ENCODE assay signal across 9 cellular contexts in genomic region chr4:40722576-40723161, GRCh38. TPM values are rescaled to one million over a fixed set of nuclear protein-coding genes. Genes with fewer than 3 reads are reported as not detected.
DNase-seq lines count a peak whose midpoint lies in the region; ATAC-seq and TF ChIP-seq lines count a peak whose summit lies in the region.
"Had no signal": no experiment of that assay in that cellular context is flagged by ENCODE, and none has a peak within 500 bp of the region (broad histone marks: within the 10 kb centered on the region; RNA-seq: fewer than 3 reads in every experiment).

No MANE protein-coding gene starts in this region.

- CTCF ChIA-PET in activated CD8-positive, alpha-beta memory T cell treated with anti-CD3 and anti-CD28 coated beads, Interleukin-2, amount 10 ng/mL, durations not matched to agents 7 days and 5 days (lab: Charles Lee): interaction anchor here (1.4 to 1.7 kb wide), 2 partner anchors 50 to 406 kb away, joined by 3 to 5 read pairs; no protein-coding TSS in a partner anchor
- CTCF ChIA-PET in activated CD4-positive, alpha-beta T cell treated with anti-CD3 and anti-CD28 coated beads, Interleukin-2, amount 10 ng/mL, durations not matched to agents 7 days and 5 days (lab: Charles Lee): no interaction called here

- H3K9me3 Mint-ChIP-seq in activated CD8-positive, alpha-beta memory T cell treated with anti-CD3 and anti-CD28 coated beads, Interleukin-2, amount 10 ng/mL, durations not matched to agents 7 days and 5 days (ENCODE audit: low read depth): peaks cover 2% of the 10 kb centered on the region
- no peaks in the 10 kb centered on the region for H3K9me3 Mint-ChIP-seq in activated CD4-positive, alpha-beta T cell treated with anti-CD3 and anti-CD28 coated beads, Interleukin-2, amount 10 ng/mL, durations not matched to agents 7 days and 5 days

- no peaks in the 10 kb centered on the region for H3K27me3 ChIP-seq in neutrophil
- no peaks in the 10 kb centered on the region for H3K27me3 ChIP-seq in effector memory CD4-positive, alpha-beta T cell (replicated peaks; ENCODE audit: control insufficient read depth, insufficient read depth, low read length, poor library complexity, severe bottlenecking)
- H3K27me3 ChIP-seq: SJSA1 had no signal

- H3K36me3 ChIP-seq in neutrophil: no peaks in the 10 kb centered on the region
- no peaks in the 10 kb centered on the region for H3K36me3 ChIP-seq in effector memory CD4-positive, alpha-beta T cell (ENCODE audit: control insufficient read depth, insufficient read depth, low read length)
- H3K36me3 ChIP-seq: SJSA1 had no signal

- H3K4me3 Mint-ChIP-seq in activated CD8-positive, alpha-beta memory T cell treated with anti-CD3 and anti-CD28 coated beads, Interleukin-2, amount 10 ng/mL, durations not matched to agents 7 days and 5 days: no peak overlapping the region
- H3K4me3 Mint-ChIP-seq in activated CD4-positive, alpha-beta T cell treated with anti-CD3 and anti-CD28 coated beads, Interleukin-2, amount 10 ng/mL, durations not matched to agents 7 days and 5 days: no peak overlapping the region

- peaks cover 4% of the 10 kb centered on the region for H3K36me3 Mint-ChIP-seq in activated CD8-positive, alpha-beta memory T cell treated with anti-CD3 and anti-CD28 coated beads, Interleukin-2, amount 10 ng/mL, durations not matched to agents 7 days and 5 days
- peaks cover 2% of the 10 kb centered on the region for H3K36me3 Mint-ChIP-seq in activated CD4-positive, alpha-beta T cell treated with anti-CD3 and anti-CD28 coated beads, Interleukin-2, amount 10 ng/mL, durations not matched to agents 7 days and 5 days (ENCODE audit: low read depth)

- no peaks in the 10 kb centered on the region for H3K9me3 ChIP-seq in neutrophil
- H3K9me3 ChIP-seq in effector memory CD4-positive, alpha-beta T cell (ENCODE audit: control insufficient read depth, low read length): no peaks in the 10 kb centered on the region
- H3K9me3 ChIP-seq: SJSA1 had no signal

- H3K4me1 Mint-ChIP-seq in activated CD8-positive, alpha-beta memory T cell treated with anti-CD3 and anti-CD28 coated beads, Interleukin-2, amount 10 ng/mL, durations not matched to agents 7 days and 5 days: peaks cover 15% of the 10 kb centered on the region
- H3K4me1 Mint-ChIP-seq in activated CD4-positive, alpha-beta T cell treated with anti-CD3 and anti-CD28 coated beads, Interleukin-2, amount 10 ng/mL, durations not matched to agents 7 days and 5 days: peaks cover 13% of the 10 kb centered on the region

- H3K4me3 ChIP-seq in neutrophil (ENCODE audit: low read depth in 1 of 2, low read length in 1 of 2): no peak overlapping the region
- no peak overlapping the region for H3K4me3 ChIP-seq in effector memory CD4-positive, alpha-beta T cell (ENCODE audit: insufficient read depth, low read depth, low read length, poor library complexity, severe bottlenecking)
- H3K4me3 ChIP-seq: SJSA1 had no signal

- ATAC-seq in activated CD8-positive, alpha-beta memory T cell treated with anti-CD3 and anti-CD28 coated beads, Interleukin-2, amount 10 ng/mL, durations not matched to agents 7 days and 5 days: peak; percentile 64
- peak; percentile 73 for ATAC-seq in HG03135 (IDR thresholded peaks at IDR 0.05; ENCODE audit: unreplicated experiment)

- peak overlapping the region; percentile 64 for H3K27ac ChIP-seq in neutrophil
- H3K27ac ChIP-seq in effector memory CD4-positive, alpha-beta T cell (ENCODE audit: insufficient read depth, low read length, poor library complexity, severe bottlenecking): no peak overlapping the region
- H3K27ac ChIP-seq: SJSA1 had no signal

- peaks cover 37 to 38% of the 10 kb centered on the region in 2 experiments for H3K4me1 ChIP-seq in neutrophil (ENCODE audit: control insufficient read depth in 1 of 2, insufficient read depth in 1 of 2, low read depth in 1 of 2, low read length in 1 of 2)
- peaks cover 8% of the 10 kb centered on the region for H3K4me1 ChIP-seq in effector memory CD4-positive, alpha-beta T cell (ENCODE audit: control insufficient read depth, insufficient read depth, low read length, poor library complexity, severe bottlenecking)
- H3K4me1 ChIP-seq: SJSA1 had no signal

- peak; percentile 56 for DNase-seq in activated CD8-positive, alpha-beta memory T cell treated with anti-CD3 and anti-CD28 coated beads, Interleukin-2, amount 10 ng/mL, durations not matched to agents 7 days and 5 days
- DNase-seq in activated CD8-positive, alpha-beta memory T cell treated with anti-CD3 and anti-CD28 coated beads for 24 hours: no peak
- DNase-seq in activated CD4-positive, alpha-beta T cell treated with anti-CD3 and anti-CD28 coated beads, Interleukin-2, amount 10 ng/mL, durations not matched to agents 7 days and 5 days: peak; percentile 39
- DNase-seq in COR-L47 (lab: John Stamatoyannopoulos, UW) (no peak), A172 (ENCODE audit: low spot score) (no peak)
- no peak for DNase-seq in effector memory CD4-positive, alpha-beta T cell

- no peak for TF ChIP-seq CTCF in neutrophil (IDR thresholded peaks at IDR 0.05)

- POLR2A ChIA-PET in activated CD4-positive, alpha-beta T cell treated with anti-CD3 and anti-CD28 coated beads, Interleukin-2, amount 10 ng/mL, durations not matched to agents 7 days and 5 days (lab: Charles Lee): no interaction called here

- H3K27ac Mint-ChIP-seq in activated CD8-positive, alpha-beta memory T cell treated with anti-CD3 and anti-CD28 coated beads, Interleukin-2, amount 10 ng/mL, durations not matched to agents 7 days and 5 days: no peak overlapping the region
- H3K27ac Mint-ChIP-seq in activated CD4-positive, alpha-beta T cell treated with anti-CD3 and anti-CD28 coated beads, Interleukin-2, amount 10 ng/mL, durations not matched to agents 7 days and 5 days: no peak overlapping the region

- H3K27me3 Mint-ChIP-seq in activated CD8-positive, alpha-beta memory T cell treated with anti-CD3 and anti-CD28 coated beads, Interleukin-2, amount 10 ng/mL, durations not matched to agents 7 days and 5 days: peaks cover 16% of the 10 kb centered on the region
- H3K27me3 Mint-ChIP-seq in activated CD4-positive, alpha-beta T cell treated with anti-CD3 and anti-CD28 coated beads, Interleukin-2, amount 10 ng/mL, durations not matched to agents 7 days and 5 days: peaks cover 10% of the 10 kb centered on the region

RNA-seq across cellular contexts. Expression of gene NSUN7, which starts 27.1 kb away (rescaled TPM):
- under 1 TPM; 0.42 to 0.55 TPM for total RNA-seq in activated CD8-positive, alpha-beta memory T cell treated with anti-CD3 and anti-CD28 coated beads, Interleukin-2, amount 10 ng/mL, durations not matched to agents 7 days and 5 days
- total RNA-seq in activated CD4-positive, alpha-beta T cell treated with anti-CD3 and anti-CD28 coated beads, Interleukin-2, amount 10 ng/mL, durations not matched to agents 7 days and 5 days: not detected
- 1.2 and 2.1 TPM in 2 replicates for total RNA-seq in A172 (2014; rRNA removed; shearing (Covaris generic))
- total RNA-seq: SJSA1 had no signal

Comparison
In these comparisons a context has a peak if more than half of its experiments do, and no peak if none do; other contexts are left out.
1. DNase-seq: peak in activated CD8-positive, alpha-beta memory T cell treated with anti-CD3 and anti-CD28 coated beads, Interleukin-2, amount 10 ng/mL, durations not matched to agents 7 days and 5 days (single experiment) and activated CD4-positive, alpha-beta T cell treated with anti-CD3 and anti-CD28 coated beads, Interleukin-2, amount 10 ng/mL, durations not matched to agents 7 days and 5 days (single experiment); none in activated CD8-positive, alpha-beta memory T cell treated with anti-CD3 and anti-CD28 coated beads for 24 hours (single experiment), COR-L47 (single experiment), effector memory CD4-positive, alpha-beta T cell (0 of 3) and A172 (single experiment).